ENCODE assay signal across 8 cellular contexts in genomic region chr1:246329900-246330299, GRCh38.
DNase-seq lines count a peak whose midpoint lies in the region; ATAC-seq lines count a peak whose summit lies in the region.

No MANE protein-coding gene starts in this region.

- H3K27ac ChIP-seq in aorta (ENCODE audit: low read depth in 1 of 2, low read length in 2 of 2) = no peak overlapping the region

- intact Hi-C loops in left ventricle myocardium superior (cut with micrococcal nuclease) (no loop called here), aorta (cut with DNase I) (no loop called here)

- H3K27me3 ChIP-seq in aorta (ENCODE audit: control insufficient read depth in 1 of 2, insufficient read depth in 2 of 2, low read length in 1 of 2) = no peaks in the 10 kb centered on the region

- H3K36me3 ChIP-seq in aorta (ENCODE audit: control insufficient read depth in 1 of 2, insufficient read depth in 2 of 2, low read length in 1 of 2) = peaks cover 0 to 2% of the 10 kb centered on the region in 2 donors

- no peaks in the 10 kb centered on the region for H3K4me1 ChIP-seq in aorta (ENCODE audit: control insufficient read depth in 1 of 2, insufficient read depth in 2 of 2, low read length in 2 of 2)

- DNase-seq in germinal center (ENCODE audit: low spot score) (peak; percentile 16), left ventricle myocardium superior (no peak), HCEC 1CT (no peak), aorta (no peak)
- DNase-seq in central memory CD4-positive, alpha-beta T cell = no peak

- no peak overlapping the region for H3K4me3 ChIP-seq in aorta (ENCODE audit: low read length in 2 of 2)

- no peaks in the 10 kb centered on the region for H3K9me3 ChIP-seq in aorta (ENCODE audit: control insufficient read depth, low read length)

- WGBS in aorta, 2 donors = 93 to 95% methylated on average over 4 of the region's 4 CpGs

- peak; percentile 99 for ATAC-seq in GM18868 (IDR thresholded peaks at IDR 0.05; ENCODE audit: unreplicated experiment)
- ATAC-seq in GM21447 (IDR thresholded peaks at IDR 0.05; ENCODE audit: unreplicated experiment) = peak; percentile 99
- peak; percentile 99 for ATAC-seq in HG03342 (IDR thresholded peaks at IDR 0.05; ENCODE audit: unreplicated experiment)
- no peak for ATAC-seq in left ventricle myocardium superior
- no peak for ATAC-seq in aorta (ENCODE audit: low FRiP score)

Comparison
In these comparisons a context has a peak if more than half of its experiments do, and no peak if none do; other contexts are left out.
1. ATAC-seq: peak in GM18868 (single experiment), GM21447 (single experiment) and HG03342 (single experiment); none in left ventricle myocardium superior (single experiment) and aorta (single experiment).